In genomic region chr1:26307363-26307781, GRCh38 we compare ENCODE assay signal across 1 cellular context.
TF ChIP-seq lines count a peak whose summit lies in the region.

No MANE protein-coding gene starts in this region.

TF ChIP-seq in endothelial cell of umbilical vein, 7 proteins besides CTCF, POLR2A, EP300 and RAD21:
- TF ChIP-seq EZH2 (IDR thresholded peaks at IDR 0.05; ENCODE audit: borderline replicate concordance, low read depth, low read length, severe bottlenecking) = no peak
- no peak for TF ChIP-seq GATA2 (IDR thresholded peaks at IDR 0.05; ENCODE audit: insufficient read depth, insufficient read length, low read depth, low read length)
- TF ChIP-seq MYC (IDR thresholded peaks at IDR 0.05; ENCODE audit: low read depth, low read length) = no peak
- no peak for TF ChIP-seq MAX (IDR thresholded peaks at IDR 0.05; ENCODE audit: insufficient read depth, insufficient read length)
- no peak for TF ChIP-seq POLR2AphosphoS5 (IDR thresholded peaks at IDR 0.05; ENCODE audit: insufficient read depth, low read depth, low read length)
- no peak for TF ChIP-seq FOS (IDR thresholded peaks at IDR 0.05; ENCODE audit: borderline replicate concordance, insufficient read depth, low read length)
- TF ChIP-seq JUN (IDR thresholded peaks at IDR 0.05; ENCODE audit: borderline replicate concordance, insufficient read depth, insufficient read length, low read depth) = no peak
